ENCODE assay signal across 16 cellular contexts in genomic region chr13:98546402-98546801, GRCh38. TPM values are rescaled to one million over a fixed set of nuclear protein-coding genes. Genes with fewer than 3 reads are reported as not detected.
A peak's percentile ranks its signal among the peaks of the same experiment; 100 is the strongest.
DNase-seq lines count a peak whose midpoint lies in the region; ATAC-seq and TF ChIP-seq lines count a peak whose summit lies in the region.
"Had no signal": no experiment of that assay in that cellular context is flagged by ENCODE, and none has a peak within 500 bp of the region (broad histone marks: within the 10 kb centered on the region; RNA-seq: fewer than 3 reads in every experiment).

No MANE protein-coding gene starts in this region.

- DNase-seq in CD4-positive, alpha-beta T cell: no peak
- DNase-seq in Caco-2 (peak in 1 of 2 experiments; percentile 35), mesothelial cell of epicardium (ENCODE audit: low spot score in 2 of 2, unreplicated experiment in 2 of 2) (no peak), NCI-H446 treated with DMSO at 0.1 percent for 48 hours (lab: John Stamatoyannopoulos, UW) (no peak), NCI-H748 (lab: John Stamatoyannopoulos, UW; ENCODE audit: unreplicated experiment) (no peak)
- no peak for DNase-seq in activated T-helper 1 cell treated with anti-CD3 and anti-CD28 coated beads, Interleukin-12 subunit alpha, Interleukin-12 subunit beta, Interleukin-2, Interleukin-4 antibody, amounts not matched to agents 30 ng/mL and 10 ng/mL and 1 ng/mL, durations not matched to agents 14 hours and 24 hours and 36 hours (ENCODE audit: low spot score)
- DNase-seq: central memory CD4-positive, alpha-beta T cell; NCI-H2171; NCI-H69; SIG-M5; stimulated activated naive CD4-positive, alpha-beta T cell; T-cell; tibial artery had no signal

- CTCF ChIA-PET in CD4-positive, alpha-beta T cell (lab: Charles Lee): interaction anchor here (0.7 kb wide), 1 partner anchor 1545 kb away, joined by 4 read pairs; no protein-coding TSS in a partner anchor
- CTCF ChIA-PET in Caco-2 (lab: Charles Lee): interaction anchor here (0.9 to 1.6 kb wide), 3 partner anchors 24 to 127 kb away, joined by 4 to 7 read pairs (median 6); no protein-coding TSS in a partner anchor

- ATAC-seq in CD4-positive, alpha-beta T cell (ENCODE audit: poor library complexity): no peak
- no peak for ATAC-seq in GM21619 (IDR thresholded peaks at IDR 0.05; ENCODE audit: unreplicated experiment)
- ATAC-seq: sciatic nerve, T-cell had no signal

- no peaks in the 10 kb centered on the region for H3K27me3 Mint-ChIP-seq in CD4-positive, alpha-beta T cell
- H3K27me3 Mint-ChIP-seq in Caco-2 (ENCODE audit: insufficient read depth, unreplicated experiment) (no peaks in the 10 kb centered on the region), mesothelial cell of epicardium (ENCODE audit: low read depth) (no peaks in the 10 kb centered on the region)
- H3K27me3 Mint-ChIP-seq in activated T-helper 1 cell treated with anti-CD3 and anti-CD28 coated beads, Interleukin-12 subunit alpha, Interleukin-12 subunit beta, Interleukin-2, Interleukin-4 antibody, amounts not matched to agents 30 ng/mL and 10 ng/mL and 1 ng/mL, durations not matched to agents 14 hours and 24 hours and 36 hours (ENCODE audit: insufficient read depth): no peaks in the 10 kb centered on the region
- H3K27me3 Mint-ChIP-seq: T-cell had no signal

- H3K4me1 Mint-ChIP-seq in CD4-positive, alpha-beta T cell (ENCODE audit: low read depth): peaks cover 92% of the 10 kb centered on the region
- H3K4me1 Mint-ChIP-seq in Caco-2 (ENCODE audit: low read depth, unreplicated experiment) (peaks cover 31% of the 10 kb centered on the region), mesothelial cell of epicardium (peaks cover 37% of the 10 kb centered on the region)
- H3K4me1 Mint-ChIP-seq in activated T-helper 1 cell treated with anti-CD3 and anti-CD28 coated beads, Interleukin-12 subunit alpha, Interleukin-12 subunit beta, Interleukin-2, Interleukin-4 antibody, amounts not matched to agents 30 ng/mL and 10 ng/mL and 1 ng/mL, durations not matched to agents 14 hours and 24 hours and 36 hours (ENCODE audit: low read depth): peaks cover 89% of the 10 kb centered on the region

- peaks cover 54% of the 10 kb centered on the region for H3K36me3 Mint-ChIP-seq in CD4-positive, alpha-beta T cell (ENCODE audit: low read depth)
- H3K36me3 Mint-ChIP-seq in Caco-2 (ENCODE audit: insufficient read depth, unreplicated experiment) (peaks cover 83% of the 10 kb centered on the region), mesothelial cell of epicardium (peaks cover 22% of the 10 kb centered on the region)
- peaks cover 33% of the 10 kb centered on the region for H3K36me3 Mint-ChIP-seq in activated T-helper 1 cell treated with anti-CD3 and anti-CD28 coated beads, Interleukin-12 subunit alpha, Interleukin-12 subunit beta, Interleukin-2, Interleukin-4 antibody, amounts not matched to agents 30 ng/mL and 10 ng/mL and 1 ng/mL, durations not matched to agents 14 hours and 24 hours and 36 hours (ENCODE audit: low read depth)

- intact Hi-C loops in CD4-positive, alpha-beta T cell (cut with DNase I, micrococcal nuclease): no loop called here
- intact Hi-C loops in Caco-2 (cut with micrococcal nuclease; ENCODE audit: unreplicated experiment): no loop called here
- intact Hi-C loops in activated T-helper 1 cell treated with anti-CD3 and anti-CD28 coated beads, Interleukin-12 subunit alpha, Interleukin-12 subunit beta, Interleukin-2, Interleukin-4 antibody, amounts not matched to agents 30 ng/mL and 10 ng/mL and 1 ng/mL, durations not matched to agents 14 hours and 24 hours and 36 hours (cut with micrococcal nuclease): no loop called here

- peaks cover 5% of the 10 kb centered on the region for H3K36me3 ChIP-seq in Caco-2 (ENCODE audit: control insufficient read depth, insufficient read depth, low read length)

- H3K27ac Mint-ChIP-seq in CD4-positive, alpha-beta T cell: peak overlapping the region; percentile 50
- H3K27ac Mint-ChIP-seq in Caco-2 (ENCODE audit: unreplicated experiment) (peak overlapping the region; percentile 36), mesothelial cell of epicardium (peak overlapping the region; percentile 14)
- H3K27ac Mint-ChIP-seq in activated T-helper 1 cell treated with anti-CD3 and anti-CD28 coated beads, Interleukin-12 subunit alpha, Interleukin-12 subunit beta, Interleukin-2, Interleukin-4 antibody, amounts not matched to agents 30 ng/mL and 10 ng/mL and 1 ng/mL, durations not matched to agents 14 hours and 24 hours and 36 hours: peak overlapping the region; percentile 40

- no peaks in the 10 kb centered on the region for H3K9me3 Mint-ChIP-seq in CD4-positive, alpha-beta T cell
- no peaks in the 10 kb centered on the region for H3K9me3 Mint-ChIP-seq in Caco-2 (ENCODE audit: unreplicated experiment)
- H3K9me3 Mint-ChIP-seq in activated T-helper 1 cell treated with anti-CD3 and anti-CD28 coated beads, Interleukin-12 subunit alpha, Interleukin-12 subunit beta, Interleukin-2, Interleukin-4 antibody, amounts not matched to agents 30 ng/mL and 10 ng/mL and 1 ng/mL, durations not matched to agents 14 hours and 24 hours and 36 hours: no peaks in the 10 kb centered on the region
- no peaks in the 10 kb centered on the region for H3K9me3 Mint-ChIP-seq in mesothelial cell of epicardium
- H3K9me3 Mint-ChIP-seq: T-cell had no signal

- H3K27ac ChIP-seq in CD4-positive, alpha-beta T cell (ENCODE audit: low read depth, low read length): no peak overlapping the region
- H3K27ac ChIP-seq: tibial artery had no signal

- BruUV-seq in Caco-2 (replicated peaks; lab: Mats Ljungman, UMichigan): no TSS peak

- H3K27me3 ChIP-seq in CD4-positive, alpha-beta T cell (ENCODE audit: control insufficient read depth, insufficient read depth, low read length): no peaks in the 10 kb centered on the region
- no peaks in the 10 kb centered on the region for H3K27me3 ChIP-seq in Caco-2 (replicated peaks; ENCODE audit: control insufficient read depth, insufficient read depth, low read length)
- H3K27me3 ChIP-seq: esophagus muscularis mucosa, tibial artery had no signal

- no peaks in the 10 kb centered on the region for H3K9me3 ChIP-seq in CD4-positive, alpha-beta T cell (ENCODE audit: control insufficient read depth, low read length)
- H3K9me3 ChIP-seq in Caco-2: no peaks in the 10 kb centered on the region
- H3K9me3 ChIP-seq: esophagus muscularis mucosa, tibial artery had no signal

- POLR2A ChIA-PET in CD4-positive, alpha-beta T cell (lab: Charles Lee): no interaction called here
- POLR2A ChIA-PET in Caco-2 (lab: Charles Lee): no interaction called here

- no peak overlapping the region for H3K4me3 Mint-ChIP-seq in CD4-positive, alpha-beta T cell
- no peak overlapping the region for H3K4me3 Mint-ChIP-seq in Caco-2 (ENCODE audit: unreplicated experiment)
- no peak overlapping the region for H3K4me3 Mint-ChIP-seq in activated T-helper 1 cell treated with anti-CD3 and anti-CD28 coated beads, Interleukin-12 subunit alpha, Interleukin-12 subunit beta, Interleukin-2, Interleukin-4 antibody, amounts not matched to agents 30 ng/mL and 10 ng/mL and 1 ng/mL, durations not matched to agents 14 hours and 24 hours and 36 hours
- no peak overlapping the region for H3K4me3 Mint-ChIP-seq in mesothelial cell of epicardium
- H3K4me3 Mint-ChIP-seq: T-cell had no signal

- H3K4me3 ChIP-seq in Caco-2 (ENCODE audit: low read depth, low read length): no peak overlapping the region
- H3K4me3 ChIP-seq: esophagus muscularis mucosa, tibial artery had no signal

- H3K4me1 ChIP-seq in Caco-2: peaks cover 11% of the 10 kb centered on the region

- TF ChIP-seq CTCF in CD4-positive, alpha-beta T cell (IDR thresholded peaks at IDR 0.05): no peak
- no peak for TF ChIP-seq CTCF in Caco-2 (IDR thresholded peaks at IDR 0.05; ENCODE audit: insufficient read depth in 1 of 2, low read depth in 1 of 2, low read length in 1 of 2, severe bottlenecking in 1 of 2, unreplicated experiment in 1 of 2)
- TF ChIP-seq CTCF in mesothelial cell of epicardium (IDR thresholded peaks at IDR 0.05; ENCODE audit: unreplicated experiment): no peak

RNA-seq across cellular contexts. Expression of gene STK24, which starts 30.5 kb away (rescaled TPM):
- total RNA-seq in CD4-positive, alpha-beta T cell: 10 to 100 TPM; 82.3 to 85.2 TPM
- 244 and 253 TPM in 2 replicates for total RNA-seq in Caco-2 (2022)
- 135 and 139 TPM in 2 replicates for total RNA-seq in activated T-helper 1 cell treated with anti-CD3 and anti-CD28 coated beads, Interleukin-12 subunit alpha, Interleukin-12 subunit beta, Interleukin-2, Interleukin-4 antibody, amounts not matched to agents 30 ng/mL and 10 ng/mL and 1 ng/mL, durations not matched to agents 14 hours and 24 hours and 36 hours
- total RNA-seq in mesothelial cell of epicardium: 85.4 to 92.1 TPM (median 88.4 TPM) in 3 replicates
